Comparison of ENCODE assay signal across 8 cellular contexts in genomic region chr16:57535680-57536305, GRCh38. TPM values are rescaled to one million over a fixed set of nuclear protein-coding genes. Genes with fewer than 3 reads are reported as not detected.
DNase-seq lines count a peak whose midpoint lies in the region; ATAC-seq and TF ChIP-seq lines count a peak whose summit lies in the region.

No MANE protein-coding gene starts in this region.

- H3K36me3 ChIP-seq in heart right ventricle = no peaks in the 10 kb centered on the region

- no peak overlapping the region for H2AK5ac ChIP-seq in H9 (ENCODE audit: insufficient read length, low read length)

- H4K8ac ChIP-seq in H9 (replicated peaks; ENCODE audit: insufficient read length, low read depth, low read length) = no peak overlapping the region

- peak overlapping the region; percentile 28 for H3K18ac ChIP-seq in H9 (ENCODE audit: insufficient read length, low read depth, low read length)

- no peak overlapping the region for H3K14ac ChIP-seq in H9 (ENCODE audit: insufficient read depth, low read length)

- H3K23me2 ChIP-seq in H9 (ENCODE audit: insufficient read length, low read depth, low read length, poor library complexity, severe bottlenecking) = peaks cover 4% of the 10 kb centered on the region

- H3K23ac ChIP-seq in H9 (ENCODE audit: insufficient read length, low read depth, low read length) = no peak overlapping the region

- H3K27me3 Mint-ChIP-seq in H9 (ENCODE audit: low read depth) (peaks cover 31% of the 10 kb centered on the region), type B pancreatic cell (peaks cover 23% of the 10 kb centered on the region)
- H3K27me3 Mint-ChIP-seq in activated naive CD8-positive, alpha-beta T cell treated with anti-CD3 and anti-CD28 coated beads, Interleukin-2, amount 50 U/mL, for 24 hours = no peaks in the 10 kb centered on the region

- H2BK15ac ChIP-seq in H9 (ENCODE audit: low read depth, low read length) = no peak overlapping the region

- no CpG with 5 or more reads among the region's 50 CpGs for WGBS in H9 (ENCODE audit: extremely low coverage, insufficient read length, low lambda C conversion rate)
- 1% methylated on average over 43 to 50 of the region's 50 CpGs for WGBS in heart right ventricle, 2 donors

- H3K4me3 ChIP-seq in heart right ventricle = peak overlapping the region; percentile 74 to 98 (median 90)

- in situ Hi-C loops in G401 (cut with HindIII; ENCODE audit: low sequenced_read_pairs) = no loop called here

- H3K4me3 Mint-ChIP-seq in H9 (peak overlapping the region; percentile 73 to 82), type B pancreatic cell (peak overlapping the region; percentile 90)
- H3K4me3 Mint-ChIP-seq in activated naive CD8-positive, alpha-beta T cell treated with anti-CD3 and anti-CD28 coated beads, Interleukin-2, amount 50 U/mL, for 24 hours = peak overlapping the region; percentile 83

- H2AFZ ChIP-seq in H9 (ENCODE audit: low read length) = no peak overlapping the region

- H2BK12ac ChIP-seq in H9 (ENCODE audit: insufficient read length, low read depth, low read length) = no peak overlapping the region

- no peak overlapping the region for H3K4ac ChIP-seq in H9 (ENCODE audit: low read depth, low read length)

- H3K79me1 ChIP-seq in H9 (ENCODE audit: insufficient read depth, low read depth, low read length, poor library complexity, severe bottlenecking) = no peaks in the 10 kb centered on the region

- DNase-seq in G401 (ENCODE audit: low spot score) = peak; percentile 67
- peak; percentile 96 for DNase-seq in H9
- peak; percentile 87 for DNase-seq in M059J (ENCODE audit: low read depth)
- DNase-seq in SW 1271 (lab: John Stamatoyannopoulos, UW) = peak; percentile 44 to 75
- DNase-seq in activated naive CD8-positive, alpha-beta T cell treated with anti-CD3 and anti-CD28 coated beads, Interleukin-2, amount 50 U/mL, for 24 hours = peak; percentile 95
- peak; percentile 96 for DNase-seq in heart right ventricle
- peak; percentile 76 to 98 (median 88) for DNase-seq in posterior cingulate gyrus
- peak; percentile 94 for DNase-seq in type B pancreatic cell (ENCODE audit: extremely low spot score, unreplicated experiment)

- no peaks in the 10 kb centered on the region for H3K79me2 ChIP-seq in H9 (ENCODE audit: insufficient read depth, low read length)

- H3K4me1 Mint-ChIP-seq in H9 = peaks cover 54 to 57% of the 10 kb centered on the region in 2 experiments
- peaks cover 85% of the 10 kb centered on the region for H3K4me1 Mint-ChIP-seq in activated naive CD8-positive, alpha-beta T cell treated with anti-CD3 and anti-CD28 coated beads, Interleukin-2, amount 50 U/mL, for 24 hours
- H3K4me1 Mint-ChIP-seq in type B pancreatic cell (ENCODE audit: unreplicated experiment) = peaks cover 44% of the 10 kb centered on the region

- H3K9me3 Mint-ChIP-seq in H9 = no peaks in the 10 kb centered on the region
- no peaks in the 10 kb centered on the region for H3K9me3 Mint-ChIP-seq in activated naive CD8-positive, alpha-beta T cell treated with anti-CD3 and anti-CD28 coated beads, Interleukin-2, amount 50 U/mL, for 24 hours
- H3K9me3 Mint-ChIP-seq in type B pancreatic cell = no peaks in the 10 kb centered on the region

- H3K4me1 ChIP-seq in H9 (ENCODE audit: insufficient read depth, low read length) = peaks cover 10% of the 10 kb centered on the region; the same call in 1 of the 2 replicates
- peaks cover 7 to 68% (median 40%) of the 10 kb centered on the region in 9 donors for H3K4me1 ChIP-seq in heart right ventricle

- H3K27ac Mint-ChIP-seq in H9 (peak overlapping the region in 1 of 3 experiments; percentile 73; a peak in 2 of 7 replicates), type B pancreatic cell (peak overlapping the region; percentile 79)
- H3K27ac Mint-ChIP-seq in activated naive CD8-positive, alpha-beta T cell treated with anti-CD3 and anti-CD28 coated beads, Interleukin-2, amount 50 U/mL, for 24 hours = peak overlapping the region; percentile 90

- no peak overlapping the region for H2BK20ac ChIP-seq in H9 (ENCODE audit: low read depth, low read length, poor library complexity, severe bottlenecking)

- intact Hi-C loops in heart right ventricle (cut with DNase I) = loop anchor here in 1 of 10 donors (5.0 kb wide), 1 partner anchor 233 kb away; no protein-coding TSS in a partner anchor
- intact Hi-C loops in posterior cingulate gyrus (cut with DNase I) = no loop called here

- peak; percentile 38; the same call in 2 of the 3 replicates for TF ChIP-seq CTCF in H9 (conservative IDR thresholded peaks at IDR 0.05)
- TF ChIP-seq CTCF in heart right ventricle (IDR thresholded peaks at IDR 0.05) = peak in 8 of 9 donors; percentile 7 to 53 (median 32)
- TF ChIP-seq CTCF in type B pancreatic cell (conservative IDR thresholded peaks at IDR 0.05) = peak; percentile 38

- H3K27me3 ChIP-seq in H9 (ENCODE audit: insufficient read depth, low read length) (no peaks in the 10 kb centered on the region; the same call in 1 of the 2 replicates), heart right ventricle (peaks cover 0 to 52% (median 0%) of the 10 kb centered on the region in 7 donors)

- H3K36me3 Mint-ChIP-seq in H9 (ENCODE audit: insufficient read depth in 1 of 3, low read depth in 3 of 3) = peaks cover 12 to 23% (median 23%) of the 10 kb centered on the region in 3 experiments; a peak in 6 of 7 replicates
- H3K36me3 Mint-ChIP-seq in activated naive CD8-positive, alpha-beta T cell treated with anti-CD3 and anti-CD28 coated beads, Interleukin-2, amount 50 U/mL, for 24 hours (ENCODE audit: low read depth) = no peaks in the 10 kb centered on the region
- H3K36me3 Mint-ChIP-seq in type B pancreatic cell = no peaks in the 10 kb centered on the region

- H3K9me3 ChIP-seq in H9 (ENCODE audit: control insufficient read depth, low read depth, low read length) = no peaks in the 10 kb centered on the region
- H3K9me3 ChIP-seq in heart right ventricle = no peaks in the 10 kb centered on the region

- H2BK5ac ChIP-seq in H9 (ENCODE audit: insufficient read length, low read length) = no peak overlapping the region

- H3K4me2 ChIP-seq in H9 (ENCODE audit: insufficient read depth, insufficient read length, low read length) = peak overlapping the region; percentile 52

- H3K56ac ChIP-seq in H9 (ENCODE audit: insufficient read length, low read depth, low read length) = no peak overlapping the region

- peak; percentile 76 for ATAC-seq in activated naive CD8-positive, alpha-beta T cell treated with anti-CD3 and anti-CD28 coated beads, Interleukin-2, amount 50 U/mL, for 24 hours
- ATAC-seq in heart right ventricle = peak; percentile 95 to 97 (median 96)

- H4K20me1 ChIP-seq in H9 (ENCODE audit: control insufficient read depth, insufficient read depth, insufficient read length) = no peaks in the 10 kb centered on the region

- H3K27ac ChIP-seq in H9 (ENCODE audit: insufficient read length, low read depth, low read length) = no peak overlapping the region
- H3K27ac ChIP-seq in heart right ventricle = peak overlapping the region; percentile 77 to 98 (median 94)

- no peak overlapping the region for H3T11ph ChIP-seq in H9 (ENCODE audit: low read length)

- H2BK120ac ChIP-seq in H9 (ENCODE audit: low read depth, low read length, poor library complexity, severe bottlenecking) = no peak overlapping the region

- no peak overlapping the region for H4K5ac ChIP-seq in H9 (ENCODE audit: insufficient read length, low read depth, low read length)

- H3K9ac ChIP-seq in H9 (ENCODE audit: extremely low read depth, insufficient read length, low read length) = no peak overlapping the region

- no peak overlapping the region for H4K91ac ChIP-seq in H9 (ENCODE audit: insufficient read length, low read depth, low read length)

RNA-seq across cellular contexts. Expression of gene CCDC102A, which starts 0.6 kb away (rescaled TPM):
- total RNA-seq in G401 (2014; rRNA removed; shearing (Covaris generic)) = 25.0 and 26.7 TPM in 2 replicates
- total RNA-seq in H9 (2021) (6.6 and 8.2 TPM in 2 replicates), heart right ventricle (10 to 100 TPM in 1 of 10 donors, 1 to 10 TPM in 9; 3.1 to 10.2 (median 5.1) TPM), type B pancreatic cell (ENCODE audit: low replicate concordance) (6.9 and 14.4 TPM in 2 replicates)
- total RNA-seq in M059J (2014; rRNA removed; shearing (Covaris generic)) = 7.0 and 16.8 TPM in 2 replicates
- 1 to 10 TPM; 3.7 to 5.9 TPM for polyA plus RNA-seq in heart right ventricle

RNA-seq across cellular contexts. Expression of gene ADGRG5, which starts 6.7 kb away (rescaled TPM):
- total RNA-seq in G401 (2014; rRNA removed; shearing (Covaris generic)) = not detected in 2 replicates
- total RNA-seq in H9 (2021) (11.7 and 12.1 TPM in 2 replicates), heart right ventricle (under 1 TPM in 5 of 10 donors, not detected in 5; 0.12 to 0.69 (median 0.61) TPM), type B pancreatic cell (ENCODE audit: low replicate concordance) (0.82 and 1.7 TPM in 2 replicates)
- 0.22 and 0.37 TPM in 2 replicates for total RNA-seq in M059J (2014; rRNA removed; shearing (Covaris generic))
- polyA plus RNA-seq in heart right ventricle = under 1 TPM in 1 of 2 donors, not detected in 1; 0.03 TPM

RNA-seq across cellular contexts. Expression of gene DOK4, which starts 49.5 kb away (rescaled TPM):
- 33.7 and 45.5 TPM in 2 replicates for total RNA-seq in G401 (2014; rRNA removed; shearing (Covaris generic))
- total RNA-seq in H9 (2021) (13.1 and 13.2 TPM in 2 replicates), heart right ventricle (10 to 100 TPM in 2 of 10 donors, 1 to 10 TPM in 8; 3.6 to 10.7 (median 8.0) TPM), type B pancreatic cell (ENCODE audit: low replicate concordance) (33.3 and 72.0 TPM in 2 replicates)
- total RNA-seq in M059J (2014; rRNA removed; shearing (Covaris generic)) = 4.3 and 6.2 TPM in 2 replicates
- 1 to 10 TPM; 5.9 to 9.1 TPM for polyA plus RNA-seq in heart right ventricle
